In the genomic region with DNA sequence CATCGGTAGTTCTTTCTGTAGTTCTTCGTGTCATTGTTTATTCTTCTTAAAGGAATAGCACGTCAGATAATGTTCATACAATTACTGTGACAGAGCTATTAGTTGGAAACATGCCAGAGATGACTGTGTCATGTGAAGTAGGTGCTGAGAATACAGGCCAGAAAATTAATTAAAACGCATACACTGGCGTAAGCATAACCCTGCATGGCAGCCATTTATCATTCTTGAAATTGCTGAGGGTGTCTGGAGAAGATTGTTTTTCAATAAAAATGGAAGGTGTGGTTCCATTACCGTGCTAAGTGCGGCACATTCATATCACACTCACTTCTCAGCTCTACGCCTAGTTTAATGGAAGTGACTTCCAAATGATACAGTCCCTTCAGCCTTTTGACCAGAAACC, we compare ENCODE assay signal across 1 cellular context.
TF ChIP-seq lines count a peak whose summit lies in the region.

No MANE protein-coding gene starts in this region.

TF ChIP-seq in GM23338, 12 proteins besides CTCF, POLR2A, EP300 and RAD21 (continued from another document):
- TF ChIP-seq, protein P1, sequence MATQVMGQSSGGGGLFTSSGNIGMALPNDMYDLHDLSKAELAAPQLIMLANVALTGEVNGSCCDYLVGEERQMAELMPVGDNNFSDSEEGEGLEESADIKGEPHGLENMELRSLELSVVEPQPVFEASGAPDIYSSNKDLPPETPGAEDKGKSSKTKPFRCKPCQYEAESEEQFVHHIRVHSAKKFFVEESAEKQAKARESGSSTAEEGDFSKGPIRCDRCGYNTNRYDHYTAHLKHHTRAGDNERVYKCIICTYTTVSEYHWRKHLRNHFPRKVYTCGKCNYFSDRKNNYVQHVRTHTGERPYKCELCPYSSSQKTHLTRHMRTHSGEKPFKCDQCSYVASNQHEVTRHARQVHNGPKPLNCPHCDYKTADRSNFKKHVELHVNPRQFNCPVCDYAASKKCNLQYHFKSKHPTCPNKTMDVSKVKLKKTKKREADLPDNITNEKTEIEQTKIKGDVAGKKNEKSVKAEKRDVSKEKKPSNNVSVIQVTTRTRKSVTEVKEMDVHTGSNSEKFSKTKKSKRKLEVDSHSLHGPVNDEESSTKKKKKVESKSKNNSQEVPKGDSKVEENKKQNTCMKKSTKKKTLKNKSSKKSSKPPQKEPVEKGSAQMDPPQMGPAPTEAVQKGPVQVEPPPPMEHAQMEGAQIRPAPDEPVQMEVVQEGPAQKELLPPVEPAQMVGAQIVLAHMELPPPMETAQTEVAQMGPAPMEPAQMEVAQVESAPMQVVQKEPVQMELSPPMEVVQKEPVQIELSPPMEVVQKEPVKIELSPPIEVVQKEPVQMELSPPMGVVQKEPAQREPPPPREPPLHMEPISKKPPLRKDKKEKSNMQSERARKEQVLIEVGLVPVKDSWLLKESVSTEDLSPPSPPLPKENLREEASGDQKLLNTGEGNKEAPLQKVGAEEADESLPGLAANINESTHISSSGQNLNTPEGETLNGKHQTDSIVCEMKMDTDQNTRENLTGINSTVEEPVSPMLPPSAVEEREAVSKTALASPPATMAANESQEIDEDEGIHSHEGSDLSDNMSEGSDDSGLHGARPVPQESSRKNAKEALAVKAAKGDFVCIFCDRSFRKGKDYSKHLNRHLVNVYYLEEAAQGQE (IDR thresholded peaks at IDR 0.05; ENCODE audit: unreplicated experiment): no peak
- TF ChIP-seq JUNB (IDR thresholded peaks at IDR 0.05; ENCODE audit: unreplicated experiment) (no peak), NANOG (IDR thresholded peaks at IDR 0.05; ENCODE audit: borderline replicate concordance) (no peak), ZNF331 (CRISPR knock-in tag; IDR thresholded peaks at IDR 0.05; ENCODE audit: low read depth) (no peak), EZH2 (IDR thresholded peaks at IDR 0.05; ENCODE audit: low read depth, unreplicated experiment) (no peak), CREB1 (CRISPR knock-in tag; IDR thresholded peaks at IDR 0.05; ENCODE audit: low read depth) (no peak), EZH2phosphoT487 (IDR thresholded peaks at IDR 0.05; ENCODE audit: unreplicated experiment) (no peak), ZNF114 (CRISPR knock-in tag; IDR thresholded peaks at IDR 0.05) (no peak)
